ENCODE assay signal across 8 cellular contexts in the genomic region with DNA sequence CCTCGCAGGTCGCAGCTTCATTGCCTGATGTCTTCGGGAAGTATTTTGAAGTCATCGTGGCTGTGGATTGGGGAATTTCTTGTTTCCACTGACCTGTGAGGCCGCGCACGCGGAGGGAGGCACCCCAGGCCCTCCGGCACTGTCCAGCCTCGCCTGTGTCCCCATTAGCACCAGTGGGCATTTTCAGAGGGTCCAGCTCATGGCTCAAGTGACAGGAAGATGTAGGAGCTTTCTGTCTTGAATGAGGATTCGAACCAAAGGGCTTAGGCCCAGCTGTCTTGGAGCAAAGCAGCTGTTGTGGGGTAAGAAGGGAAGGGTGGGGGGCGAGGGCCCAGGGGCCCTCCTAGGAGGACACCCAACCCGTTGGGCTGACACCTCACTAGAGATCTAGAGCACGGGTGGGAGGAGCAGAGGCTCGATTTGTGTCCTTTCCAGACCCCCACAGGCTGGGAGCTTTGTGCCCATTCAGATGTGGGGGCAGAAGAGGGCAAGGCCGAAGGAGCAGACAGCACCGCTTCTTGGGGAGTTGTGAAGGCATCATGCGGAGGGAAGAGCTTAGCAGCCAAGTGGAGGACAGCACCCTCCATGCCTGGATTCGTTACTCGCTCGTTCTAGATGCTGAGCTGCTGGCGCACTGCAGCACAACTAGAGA.
DNase-seq lines count a peak whose midpoint lies in the region; ATAC-seq and TF ChIP-seq lines count a peak whose summit lies in the region.

No MANE protein-coding gene starts in this region.

- H3K36me3 ChIP-seq in SU-DHL-6 (ENCODE audit: low read length) (peaks cover 28% of the 10 kb centered on the region), rectal smooth muscle tissue (ENCODE audit: control insufficient read depth, insufficient read depth, low read length) (peaks cover 10% of the 10 kb centered on the region)

- peak overlapping the region; percentile 95 for H2AFZ ChIP-seq in SU-DHL-6 (ENCODE audit: low read depth, low read length, severe bottlenecking)

- H3K4me3 ChIP-seq in SU-DHL-6 (ENCODE audit: insufficient read depth, low read length, poor library complexity, severe bottlenecking) (peak overlapping the region; percentile 79), rectal smooth muscle tissue (ENCODE audit: low read length) (peak overlapping the region; percentile 81)

- H3K4me1 ChIP-seq in rectal smooth muscle tissue (ENCODE audit: control insufficient read depth, insufficient read depth, low read length) = peaks cover 4% of the 10 kb centered on the region

- H3K27me3 ChIP-seq in SU-DHL-6 (ENCODE audit: low read length) (no peaks in the 10 kb centered on the region), rectal smooth muscle tissue (ENCODE audit: control insufficient read depth, insufficient read depth, low read length) (no peaks in the 10 kb centered on the region)

- 0 out of 2 replicates have a peak, but pooled peaks cover 2% of the 10 kb centered on the region for H3F3A ChIP-seq in SU-DHL-6 (ENCODE audit: insufficient read depth)

- TF ChIP-seq CTCF in GM13977 (IDR thresholded peaks at IDR 0.05; ENCODE audit: extremely low read depth, insufficient read depth, missing control alignments) (no peak), SU-DHL-6 (IDR thresholded peaks at IDR 0.05; ENCODE audit: insufficient read depth, low read length, poor library complexity, severe bottlenecking) (no peak)

- H3K9me3 ChIP-seq in SU-DHL-6 (ENCODE audit: insufficient read depth, low read length) = no peaks in the 10 kb centered on the region

- DNase-seq in GM13977 (ENCODE audit: low spot score) = peak; percentile 15
- peak; percentile 17 for DNase-seq in fibroblast of peridontal ligament (ENCODE audit: extremely low read depth)
- DNase-seq in head of caudate nucleus = no peak

- H3K4me2 ChIP-seq in SU-DHL-6 (ENCODE audit: low read depth, low read length, poor library complexity, severe bottlenecking) = peak overlapping the region; percentile 87

- H3K27ac ChIP-seq in SU-DHL-6 (ENCODE audit: low read depth, low read length) = 0 out of 2 replicates have a peak overlapping the region, but pooled peaks have one; percentile 28
- peak overlapping the region; percentile 85 for H3K27ac ChIP-seq in rectal smooth muscle tissue (ENCODE audit: low read depth, low read length)

- in situ Hi-C loops in GM13977 (cut with MboI; ENCODE audit: low pct_unique_long_range_greater_than_20kb, low sequenced_read_pairs, unreplicated experiment) = loop anchor here (25.0 kb wide), 1 partner anchor 233 kb away; the partner anchor contains the start of gene ZNF248

- H3K79me2 ChIP-seq in SU-DHL-6 (ENCODE audit: insufficient read depth, low read length) = peaks cover 9% of the 10 kb centered on the region

- H3K9me2 ChIP-seq in SU-DHL-6 (replicated peaks; ENCODE audit: insufficient read depth, low read length) = no peaks in the 10 kb centered on the region

- ATAC-seq in HG03045 (IDR thresholded peaks at IDR 0.05; ENCODE audit: unreplicated experiment) (no peak), GM18517 (IDR thresholded peaks at IDR 0.05; ENCODE audit: unreplicated experiment) (no peak), HG03025 (IDR thresholded peaks at IDR 0.05; ENCODE audit: low FRiP score, unreplicated experiment) (no peak)

- no peaks in the 10 kb centered on the region for H4K20me1 ChIP-seq in SU-DHL-6 (ENCODE audit: low read depth, low read length)

- peak overlapping the region; percentile 90 for H3K9ac ChIP-seq in SU-DHL-6 (ENCODE audit: low read length)
- peak overlapping the region; percentile 46 for H3K9ac ChIP-seq in rectal smooth muscle tissue (ENCODE audit: low read length)

- intact Hi-C loops in head of caudate nucleus (cut with DNase I) = loop anchor here (2.0 to 5.0 kb wide), 2 partner anchors 118 to 238 kb away; partner anchors contain the start of genes ZNF248 and ZNF25

Comparison
In these comparisons a context has a peak if more than half of its experiments do, and no peak if none do; other contexts are left out.
1. DNase-seq: peak in GM13977 (single experiment) and fibroblast of peridontal ligament (single experiment); none in head of caudate nucleus (0 of 42).